ENCODE assay signal across 2 cellular contexts in the genomic region with DNA sequence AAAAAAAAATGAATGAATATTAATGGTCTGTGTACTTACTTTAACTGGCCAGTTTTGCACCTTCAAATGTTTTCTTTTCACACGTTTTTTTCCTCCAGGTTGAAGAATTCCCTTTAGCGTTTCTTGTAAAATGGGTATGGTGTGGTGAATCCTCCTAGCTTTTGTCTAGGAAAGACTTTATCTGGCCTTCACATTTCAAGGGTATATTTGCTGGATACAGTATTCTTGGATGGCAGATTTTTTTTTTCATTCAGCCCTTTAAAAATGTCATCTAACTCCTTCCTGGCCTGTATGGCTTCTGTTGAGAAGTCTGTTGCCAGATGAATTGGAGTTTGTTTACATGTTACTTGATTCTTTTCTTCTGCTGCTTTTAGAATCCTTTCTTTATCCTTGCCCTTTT.
TF ChIP-seq lines count a peak whose summit lies in the region.

No MANE protein-coding gene starts in this region.

TF ChIP-seq in HepG2, 621 proteins besides CTCF, POLR2A, EP300 and RAD21:
- no peak for TF ChIP-seq ZNF543 (CRISPR knock-in tag; IDR thresholded peaks at IDR 0.05)
- peak; percentile 60; the same call in 1 of the 2 replicates for TF ChIP-seq ZNF136 (CRISPR knock-in tag; IDR thresholded peaks at IDR 0.05; ENCODE audit: low read depth)

TF ChIP-seq in GM12878, 131 proteins besides CTCF, POLR2A, EP300 and RAD21:
- TF ChIP-seq ATF7 (IDR thresholded peaks at IDR 0.05; ENCODE audit: low read depth) = no peak
- TF ChIP-seq CREB1 (IDR thresholded peaks at IDR 0.05; ENCODE audit: low read depth) = no peak
- TF ChIP-seq, protein P1, sequence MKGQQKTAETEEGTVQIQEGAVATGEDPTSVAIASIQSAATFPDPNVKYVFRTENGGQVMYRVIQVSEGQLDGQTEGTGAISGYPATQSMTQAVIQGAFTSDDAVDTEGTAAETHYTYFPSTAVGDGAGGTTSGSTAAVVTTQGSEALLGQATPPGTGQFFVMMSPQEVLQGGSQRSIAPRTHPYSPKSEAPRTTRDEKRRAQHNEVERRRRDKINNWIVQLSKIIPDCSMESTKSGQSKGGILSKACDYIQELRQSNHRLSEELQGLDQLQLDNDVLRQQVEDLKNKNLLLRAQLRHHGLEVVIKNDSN (IDR thresholded peaks at IDR 0.05; ENCODE audit: borderline replicate concordance, extremely low read length, insufficient read depth, low read depth, low read length) = no peak
- TF ChIP-seq, protein P2, sequence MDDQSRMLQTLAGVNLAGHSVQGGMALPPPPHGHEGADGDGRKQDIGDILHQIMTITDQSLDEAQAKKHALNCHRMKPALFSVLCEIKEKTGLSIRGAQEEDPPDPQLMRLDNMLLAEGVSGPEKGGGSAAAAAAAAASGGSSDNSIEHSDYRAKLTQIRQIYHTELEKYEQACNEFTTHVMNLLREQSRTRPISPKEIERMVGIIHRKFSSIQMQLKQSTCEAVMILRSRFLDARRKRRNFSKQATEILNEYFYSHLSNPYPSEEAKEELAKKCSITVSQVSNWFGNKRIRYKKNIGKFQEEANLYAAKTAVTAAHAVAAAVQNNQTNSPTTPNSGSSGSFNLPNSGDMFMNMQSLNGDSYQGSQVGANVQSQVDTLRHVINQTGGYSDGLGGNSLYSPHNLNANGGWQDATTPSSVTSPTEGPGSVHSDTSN (IDR thresholded peaks at IDR 0.05; ENCODE audit: insufficient replicate concordance, low read depth, low read length) = no peak
- TF ChIP-seq IRF4 (IDR thresholded peaks at IDR 0.05; ENCODE audit: low read depth, low read length) = no peak
- TF ChIP-seq CBX5 (IDR thresholded peaks at IDR 0.05; ENCODE audit: low read depth) = peak; percentile 80; the same call in 1 of the 2 replicates
